Comparison of ENCODE assay signal across 1 cellular context in genomic region chr6:4774715-4775590, GRCh38.
TF ChIP-seq lines count a peak whose summit lies in the region.

No MANE protein-coding gene starts in this region.

TF ChIP-seq in GM12878, 131 proteins besides CTCF, POLR2A, EP300 and RAD21 (continued from another document):
- TF ChIP-seq RELB (IDR thresholded peaks at IDR 0.05; ENCODE audit: low read depth) (0 out of 2 replicates have a peak, but pooled peaks have one; percentile 13), NBN (IDR thresholded peaks at IDR 0.05) (0 out of 2 replicates have a peak, but pooled peaks have one; percentile 14), EGR1 (IDR thresholded peaks at IDR 0.05; ENCODE audit: borderline replicate concordance in 1 of 2, low read depth in 2 of 2, low read length in 2 of 2) (0 out of 3 replicates have a peak, but pooled peaks of 1 of the 2 experiments have one; percentile 3)
